In genomic region chr14:36373982-36374673, GRCh38 we compare ENCODE assay signal across 7 cellular contexts. TPM values are rescaled to one million over a fixed set of nuclear protein-coding genes. Genes with fewer than 3 reads are reported as not detected.
DNase-seq lines count a peak whose midpoint lies in the region; ATAC-seq and TF ChIP-seq lines count a peak whose summit lies in the region.

No MANE protein-coding gene starts in this region.

- H3K36me3 Mint-ChIP-seq in activated naive CD8-positive, alpha-beta T cell treated with anti-CD3 and anti-CD28 coated beads, Interleukin-2, amount 10 ng/mL, durations not matched to agents 7 days and 5 days: no peaks in the 10 kb centered on the region

- no peaks in the 10 kb centered on the region for H3K9me3 Mint-ChIP-seq in activated naive CD8-positive, alpha-beta T cell treated with anti-CD3 and anti-CD28 coated beads, Interleukin-2, amount 10 ng/mL, durations not matched to agents 7 days and 5 days

- peak; percentile 84 for TF ChIP-seq CTCF in GM12875 (IDR thresholded peaks at IDR 0.05; ENCODE audit: borderline replicate concordance, insufficient read depth, low read depth, low read length)
- TF ChIP-seq CTCF in left ventricle myocardium inferior (IDR thresholded peaks at IDR 0.05; ENCODE audit: borderline replicate concordance): peak; percentile 80

- H3K9me3 ChIP-seq in left ventricle myocardium inferior (replicated peaks): no peaks in the 10 kb centered on the region

- peaks cover 15% of the 10 kb centered on the region for H3K27me3 ChIP-seq in left ventricle myocardium inferior (ENCODE audit: low read depth)

- no peak overlapping the region for H3K27ac Mint-ChIP-seq in activated naive CD8-positive, alpha-beta T cell treated with anti-CD3 and anti-CD28 coated beads, Interleukin-2, amount 10 ng/mL, durations not matched to agents 7 days and 5 days

- DNase-seq in NCI-H1048 (lab: John Stamatoyannopoulos, UW): peak; percentile 43
- peak; percentile 57 for DNase-seq in activated naive CD8-positive, alpha-beta T cell treated with anti-CD3 and anti-CD28 coated beads, Interleukin-2, amount 10 ng/mL, durations not matched to agents 7 days and 5 days
- DNase-seq in left ventricle myocardium inferior: peak; percentile 26
- peak; percentile 84 for DNase-seq in sciatic nerve (ENCODE audit: low spot score)

- POLR2A ChIA-PET in activated naive CD8-positive, alpha-beta T cell treated with anti-CD3 and anti-CD28 coated beads, Interleukin-2, amount 10 ng/mL, durations not matched to agents 7 days and 5 days (lab: Charles Lee): interaction anchor here (0.6 kb wide), 1 partner anchor 492 kb away, joined by 3 read pairs; no protein-coding TSS in a partner anchor

- H3K4me3 ChIP-seq in GM12875 (ENCODE audit: low read depth, low read length) (no peak overlapping the region), left ventricle myocardium inferior (no peak overlapping the region)

- H3K27me3 Mint-ChIP-seq in activated naive CD8-positive, alpha-beta T cell treated with anti-CD3 and anti-CD28 coated beads, Interleukin-2, amount 10 ng/mL, durations not matched to agents 7 days and 5 days: no peaks in the 10 kb centered on the region

- no peaks in the 10 kb centered on the region for H3K4me1 ChIP-seq in left ventricle myocardium inferior

- no peaks in the 10 kb centered on the region for H3K36me3 ChIP-seq in left ventricle myocardium inferior

- no peak overlapping the region for H3K27ac ChIP-seq in left ventricle myocardium inferior (replicated peaks)

- ATAC-seq in HG02610 (IDR thresholded peaks at IDR 0.05; ENCODE audit: unreplicated experiment) (peak; percentile 93), SK-N-SH treated with all-trans-retinoic acid at 6 μM for 48 hours (peak; percentile 99), sciatic nerve (peak; percentile 88)
- ATAC-seq in activated naive CD8-positive, alpha-beta T cell treated with anti-CD3 and anti-CD28 coated beads, Interleukin-2, amount 10 ng/mL, durations not matched to agents 7 days and 5 days (ENCODE audit: low read depth): peak; percentile 76

- peaks cover 3% of the 10 kb centered on the region for H3K4me1 Mint-ChIP-seq in activated naive CD8-positive, alpha-beta T cell treated with anti-CD3 and anti-CD28 coated beads, Interleukin-2, amount 10 ng/mL, durations not matched to agents 7 days and 5 days

- intact Hi-C loops in left ventricle myocardium inferior (cut with micrococcal nuclease) (no loop called here), sciatic nerve (cut with DNase I) (no loop called here)

- no peak overlapping the region for H3K4me3 Mint-ChIP-seq in activated naive CD8-positive, alpha-beta T cell treated with anti-CD3 and anti-CD28 coated beads, Interleukin-2, amount 10 ng/mL, durations not matched to agents 7 days and 5 days

TF ChIP-seq in SK-N-SH treated with all-trans-retinoic acid at 6 μM for 48 hours, 23 proteins besides CTCF, POLR2A, EP300 and RAD21:
- TF ChIP-seq ZFP30 (CRISPR knock-in tag; IDR thresholded peaks at IDR 0.05) (no peak), OSR1 (CRISPR knock-in tag; IDR thresholded peaks at IDR 0.05) (no peak), TSHZ2 (CRISPR knock-in tag; IDR thresholded peaks at IDR 0.05) (no peak), ZNF70 (CRISPR knock-in tag; IDR thresholded peaks at IDR 0.05) (no peak), ISL1 (CRISPR knock-in tag; IDR thresholded peaks at IDR 0.05) (no peak), RARB (CRISPR knock-in tag; IDR thresholded peaks at IDR 0.05) (no peak), ZFP3 (CRISPR knock-in tag; IDR thresholded peaks at IDR 0.05) (no peak), BACH2 (CRISPR knock-in tag; IDR thresholded peaks at IDR 0.05; ENCODE audit: borderline replicate concordance) (no peak), CREB5 (CRISPR knock-in tag; IDR thresholded peaks at IDR 0.05; ENCODE audit: low read depth) (no peak), TOX (CRISPR knock-in tag; IDR thresholded peaks at IDR 0.05; ENCODE audit: borderline replicate concordance) (no peak), ZNF565 (CRISPR knock-in tag; conservative IDR thresholded peaks at IDR 0.05; ENCODE audit: low read depth) (no peak)
TF ChIP-seq in SK-N-SH treated with all-trans-retinoic acid at 6 μM for 48 hours: peak in this region for 0.

RNA-seq across cellular contexts. Expression of gene MBIP, which starts 53.7 kb away (rescaled TPM):
- 10 to 100 TPM; 21.1 to 24.5 TPM for total RNA-seq in activated naive CD8-positive, alpha-beta T cell treated with anti-CD3 and anti-CD28 coated beads, Interleukin-2, amount 10 ng/mL, durations not matched to agents 7 days and 5 days
- 8.4 TPM for total RNA-seq in left ventricle myocardium inferior
- total RNA-seq in sciatic nerve: 33.7 TPM

Comparison
In these comparisons a context has a peak if more than half of its experiments do, and no peak if none do; other contexts are left out.
1. DNase-seq: peak in every context shown above with its lines; median percentile 84 in sciatic nerve; 57 in activated naive CD8-positive, alpha-beta T cell treated with anti-CD3 and anti-CD28 coated beads, Interleukin-2, amount 10 ng/mL, durations not matched to agents 7 days and 5 days; 43 in NCI-H1048; 26 in left ventricle myocardium inferior.